In the genomic region with DNA sequence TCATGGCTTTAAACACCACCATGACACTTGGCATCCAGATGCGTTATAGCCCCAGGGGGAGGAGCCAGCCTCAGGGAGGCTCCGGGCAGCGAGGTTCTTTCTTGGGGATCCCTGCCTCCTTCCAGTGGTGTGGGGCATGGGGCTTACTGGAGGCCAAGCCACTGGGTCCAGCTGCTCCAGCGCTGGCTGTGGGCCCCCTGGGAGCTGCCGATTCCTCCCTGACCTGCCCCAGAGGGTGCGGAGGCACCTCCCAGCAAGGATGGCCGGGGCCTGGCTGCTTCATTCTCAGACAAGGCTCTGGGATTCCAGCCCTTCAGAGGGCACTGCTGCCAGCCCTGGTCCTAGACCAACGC, we compare ENCODE assay signal across 17 cellular contexts.
A peak's percentile ranks its signal among the peaks of the same experiment; 100 is the strongest.
DNase-seq lines count a peak whose midpoint lies in the region; ATAC-seq and TF ChIP-seq lines count a peak whose summit lies in the region.
"Had no signal": no experiment of that assay in that cellular context is flagged by ENCODE, and none has a peak within 500 bp of the region (broad histone marks: within the 10 kb centered on the region; RNA-seq: fewer than 3 reads in every experiment).

No MANE protein-coding gene starts in this region.

- H3K9me3 ChIP-seq in mucosa of stomach (ENCODE audit: control insufficient read depth, low read length), result no peaks in the 10 kb centered on the region
- H3K9me3 ChIP-seq in thoracic aorta, result no peaks in the 10 kb centered on the region
- H3K9me3 ChIP-seq: testis had no signal

- no peak for TF ChIP-seq CTCF in thoracic aorta (IDR thresholded peaks at IDR 0.05)

- peak; percentile 73 for DNase-seq in H7
- DNase-seq in thoracic aorta (ENCODE audit: low spot score), result no peak
- no peak for DNase-seq in SIG-M5 treated with dmso at 0.1 percent for 504 hours (lab: John Stamatoyannopoulos, UW; ENCODE audit: unreplicated experiment)
- DNase-seq in ecto neural progenitor cell (ENCODE audit: low spot score), result no peak
- DNase-seq: activated CD4-positive, alpha-beta T cell treated with anti-CD3 and anti-CD28 coated beads, Interleukin-2, amount 50 U/mL, for 1 hour; activated naive CD4-positive, alpha-beta T cell treated with anti-CD3 and anti-CD28 coated beads for 36 hours; HCEC 1CT; naive B cell; NCI-H2029; NCI-H446 treated with DMSO at 0.1 percent for 48 hours; NK-92 treated with Interleukin-12 subunit alpha and Interleukin-12 subunit beta, amount 100 ng/mL, for 24 hours; testis had no signal

- ATAC-seq in thoracic aorta (ENCODE audit: insufficient number of reproducible peaks, low FRiP score, low read depth), result no peak
- no peak for ATAC-seq in GM18517 (IDR thresholded peaks at IDR 0.05; ENCODE audit: unreplicated experiment)
- ATAC-seq in GM21360 (IDR thresholded peaks at IDR 0.05; ENCODE audit: unreplicated experiment), result no peak

- peak overlapping the region; percentile 31 for H3K9ac ChIP-seq in mucosa of stomach (ENCODE audit: low read length)
- H3K9ac ChIP-seq: parathyroid adenoma had no signal

- H3K36me3 ChIP-seq in H7 (replicated peaks; ENCODE audit: control insufficient read depth, insufficient read depth, low read length), result no peaks in the 10 kb centered on the region; the same call in 1 of the 2 replicates
- no peaks in the 10 kb centered on the region for H3K36me3 ChIP-seq in mucosa of stomach (ENCODE audit: control insufficient read depth, insufficient read depth, low read length)
- no peaks in the 10 kb centered on the region for H3K36me3 ChIP-seq in thoracic aorta

- H3K4me1 ChIP-seq in mucosa of stomach (ENCODE audit: control insufficient read depth, insufficient read depth, low read length) (peaks cover 36% of the 10 kb centered on the region), thoracic aorta (ENCODE audit: control insufficient read depth in 1 of 2, low read depth in 2 of 2) (peaks cover 40 to 74% of the 10 kb centered on the region in 2 donors)
- H3K4me1 ChIP-seq: parathyroid adenoma had no signal

- H3K27me3 ChIP-seq in H7 (ENCODE audit: control insufficient read depth, insufficient read depth, low read length) (peaks cover 5% of the 10 kb centered on the region; the same call in 1 of the 2 replicates), mucosa of stomach (ENCODE audit: control insufficient read depth, insufficient read depth, low read length) (no peaks in the 10 kb centered on the region), thoracic aorta (replicated peaks; ENCODE audit: insufficient read depth) (no peaks in the 10 kb centered on the region)
- H3K27me3 ChIP-seq: testis had no signal

- H3K4me3 ChIP-seq in H7 (ENCODE audit: insufficient read depth, low read depth, low read length), result no peak overlapping the region
- H3K4me3 ChIP-seq in mucosa of stomach (ENCODE audit: low read length), result no peak overlapping the region
- H3K4me3 ChIP-seq in thoracic aorta, result no peak overlapping the region
- H3K4me3 ChIP-seq: testis had no signal

- H3K27ac ChIP-seq in cingulate gyrus (ENCODE audit: low read depth, low read length), result peak overlapping the region; percentile 54
- H3K27ac ChIP-seq in thoracic aorta, result peak overlapping the region; percentile 90 to 96
- H3K27ac ChIP-seq: parathyroid adenoma had no signal
